In the genomic region with DNA sequence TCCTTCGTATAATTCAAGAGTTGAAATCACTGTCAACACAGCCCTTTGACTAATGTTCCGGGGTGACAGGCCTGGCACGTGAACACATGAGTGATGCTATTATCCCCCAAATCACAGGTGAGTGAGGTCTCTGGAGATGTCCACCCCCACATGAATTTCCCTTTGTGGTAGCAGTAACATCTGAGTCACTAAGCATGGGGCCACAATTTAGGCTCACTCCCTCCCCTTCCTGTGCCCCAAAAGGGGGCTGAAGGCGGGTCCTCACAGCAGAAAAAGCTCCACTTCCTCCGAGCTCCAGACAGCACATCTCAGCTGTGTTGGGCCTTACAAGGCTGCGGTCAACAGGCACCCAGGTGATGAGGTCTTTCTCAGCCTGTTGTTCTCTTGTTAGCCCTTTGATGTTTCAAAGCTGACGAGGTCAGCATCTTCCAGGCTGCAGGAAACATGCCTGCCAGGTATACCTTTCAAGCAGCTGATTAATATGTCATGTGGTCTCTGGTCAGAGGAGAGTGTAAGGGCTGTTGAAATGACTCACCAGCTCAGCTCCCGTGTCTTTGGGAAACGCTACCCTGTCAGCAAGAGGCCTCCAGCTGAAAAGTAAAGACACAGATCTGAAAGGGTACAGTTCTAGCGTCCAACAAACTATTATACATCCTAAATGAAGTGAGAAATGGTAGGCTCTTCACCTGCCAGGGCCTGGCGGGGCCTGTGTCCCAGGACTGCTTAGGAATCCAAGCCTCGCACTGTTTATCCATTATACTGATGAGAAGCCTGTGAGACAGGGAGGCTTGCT, we compare ENCODE assay signal across 8 cellular contexts.
DNase-seq lines count a peak whose midpoint lies in the region; ATAC-seq and TF ChIP-seq lines count a peak whose summit lies in the region.

No MANE protein-coding gene starts in this region.

- WGBS in neuronal stem cell (ENCODE audit: extremely low coverage in 2 of 2, insufficient read length in 2 of 2, insufficient replicate concordance in 1 of 2), 2 donors, result no CpG with 5 or more reads among the region's 12 CpGs
- 68 to 78% methylated on average over 9 to 12 of the region's 12 CpGs for WGBS in upper lobe of left lung, 2 donors

- no peak overlapping the region for H4K91ac ChIP-seq in neuronal stem cell (ENCODE audit: low read depth, low read length, poor library complexity)

- H3K36me3 Mint-ChIP-seq in brain, result peaks cover 6% of the 10 kb centered on the region

- peaks cover 0 to 1% of the 10 kb centered on the region in 2 donors for H3K36me3 ChIP-seq in neuronal stem cell (replicated peaks in 1 of 2; ENCODE audit: control insufficient read depth in 2 of 2, insufficient read depth in 2 of 2, low read length in 2 of 2)
- no peaks in the 10 kb centered on the region for H3K36me3 ChIP-seq in upper lobe of left lung

- no peaks in the 10 kb centered on the region for H3K27me3 ChIP-seq in neuronal stem cell (ENCODE audit: control insufficient read depth in 3 of 3, insufficient read depth in 3 of 3, low read depth in 1 of 3, low read length in 3 of 3)
- H3K27me3 ChIP-seq in upper lobe of left lung, result no peaks in the 10 kb centered on the region

- TF ChIP-seq CTCF in brain (conservative IDR thresholded peaks at IDR 0.05), result no peak
- no peak for TF ChIP-seq CTCF in upper lobe of left lung (IDR thresholded peaks at IDR 0.05)

- H2BK15ac ChIP-seq in neuronal stem cell (ENCODE audit: low read length), result no peak overlapping the region

- H3K4me2 ChIP-seq in neuronal stem cell (ENCODE audit: insufficient read depth, low read length, poor library complexity, severe bottlenecking), result no peak overlapping the region

- no peak overlapping the region for H3K9ac ChIP-seq in neuronal stem cell (ENCODE audit: low read depth, low read length, poor library complexity)

- in situ Hi-C loops in ACHN (cut with HindIII; ENCODE audit: low pct_ligation_motif_present, low pct_unique_long_range_greater_than_20kb, low sequenced_read_pairs), result no loop called here

- H3K4me3 Mint-ChIP-seq in brain, result peak overlapping the region in 2 of 5 experiments; percentile 24 to 40

- H3K4me1 ChIP-seq in neuronal stem cell (ENCODE audit: control insufficient read depth in 2 of 2, insufficient read depth in 1 of 2, low read depth in 1 of 2, low read length in 2 of 2), result peaks cover 28 to 32% of the 10 kb centered on the region in 2 donors
- H3K4me1 ChIP-seq in upper lobe of left lung, result peaks cover 37 to 58% (median 51%) of the 10 kb centered on the region in 4 donors

- H3K9me3 ChIP-seq in neuronal stem cell (replicated peaks in 1 of 2; ENCODE audit: control insufficient read depth in 2 of 2, insufficient read depth in 1 of 2, low read depth in 1 of 2, low read length in 2 of 2), result peaks cover 3 to 5% of the 10 kb centered on the region in 2 donors
- no peaks in the 10 kb centered on the region for H3K9me3 ChIP-seq in upper lobe of left lung

- no peak overlapping the region for H3K4me3 ChIP-seq in neuronal stem cell (ENCODE audit: low read length in 2 of 2)
- H3K4me3 ChIP-seq in upper lobe of left lung, result no peak overlapping the region

- no peak overlapping the region for H2BK12ac ChIP-seq in neuronal stem cell (ENCODE audit: low read length)

- no peak overlapping the region for H3K18ac ChIP-seq in neuronal stem cell (ENCODE audit: low read length)

- peak; percentile 83 for ATAC-seq in GM19351 (IDR thresholded peaks at IDR 0.05; ENCODE audit: unreplicated experiment)
- peak; percentile 78 for ATAC-seq in HG03442 (IDR thresholded peaks at IDR 0.05; ENCODE audit: unreplicated experiment)
- peak in 1 of 2 donors; percentile 40 for ATAC-seq in upper lobe of left lung (ENCODE audit: low FRiP score in 2 of 2)

- no peak overlapping the region for H3K14ac ChIP-seq in neuronal stem cell (ENCODE audit: low read length)

- H4K8ac ChIP-seq in neuronal stem cell (ENCODE audit: low read depth, low read length), result no peak overlapping the region

- peaks cover 99% of the 10 kb centered on the region for H3K4me1 Mint-ChIP-seq in brain

- no peaks in the 10 kb centered on the region for H3K79me1 ChIP-seq in neuronal stem cell (ENCODE audit: low read depth, low read length)

- no peak for TF ChIP-seq EP300 in upper lobe of left lung (IDR thresholded peaks at IDR 0.05)

- H3K27ac ChIP-seq in neuronal stem cell (replicated peaks; ENCODE audit: low read length) (no peak overlapping the region), upper lobe of left lung (peak overlapping the region; percentile 46 to 90 (median 61))

- DNase-seq in ACHN (peak; percentile 46), T-helper 2 cell (peak; percentile 26 to 96 (median 64)), neuronal stem cell (ENCODE audit: low spot score) (no peak), upper lobe of left lung (peak in 1 of 2 donors; percentile 67), NCI-H774 (lab: John Stamatoyannopoulos, UW) (no peak)

- no peak overlapping the region for H3K4ac ChIP-seq in neuronal stem cell (ENCODE audit: low read length)

- H3K27me3 Mint-ChIP-seq in brain, result no peaks in the 10 kb centered on the region

- no peak for TF ChIP-seq POLR2A in upper lobe of left lung (IDR thresholded peaks at IDR 0.05)

- no peak overlapping the region for H2AFZ ChIP-seq in neuronal stem cell (ENCODE audit: low read length)

- H3K9me3 Mint-ChIP-seq in brain, result peaks cover 4 to 9% (median 6%) of the 10 kb centered on the region in 5 experiments

- peak overlapping the region in 4 of 5 experiments; percentile 53 to 99 (median 78) for H3K27ac Mint-ChIP-seq in brain

- H2BK5ac ChIP-seq in neuronal stem cell (ENCODE audit: low read length), result no peak overlapping the region

- no peak overlapping the region for H2BK120ac ChIP-seq in neuronal stem cell (ENCODE audit: low read depth, low read length)

- H3K23ac ChIP-seq in neuronal stem cell (ENCODE audit: low read depth, low read length, poor library complexity), result no peak overlapping the region

- peak overlapping the region; percentile 66 for H2AK5ac ChIP-seq in neuronal stem cell (ENCODE audit: low read depth, low read length)

Comparison
In these comparisons a context has a peak if more than half of its experiments do, and no peak if none do; other contexts are left out.
1. DNase-seq: peak in ACHN (single experiment) and T-helper 2 cell (5 of 5); none in neuronal stem cell (single experiment) and NCI-H774 (single experiment).